1 cellular context compared by ENCODE assay signal in the genomic region with DNA sequence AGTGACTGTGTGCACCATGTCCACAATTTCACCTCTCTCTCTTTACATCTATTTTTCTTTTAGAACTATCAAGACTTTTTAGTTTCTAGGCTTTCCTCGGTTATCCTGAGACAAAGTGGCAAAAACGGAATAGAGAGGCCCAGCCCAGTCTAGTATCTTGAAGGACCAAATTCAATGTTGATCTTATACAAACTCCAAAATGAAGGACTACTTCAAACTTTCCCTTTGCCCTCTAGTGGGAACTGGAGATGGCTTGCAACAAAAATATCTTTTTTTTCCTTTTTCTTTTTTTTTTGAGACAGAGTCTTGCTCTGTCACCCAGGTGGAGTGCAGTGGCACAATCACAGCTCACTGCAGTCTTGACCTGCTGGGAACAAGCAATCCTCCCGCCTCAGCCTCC.
TF ChIP-seq lines count a peak whose summit lies in the region.

No MANE protein-coding gene starts in this region.

TF ChIP-seq in SK-N-SH treated with all-trans-retinoic acid at 6 μM for 48 hours, 23 proteins besides CTCF, POLR2A, EP300 and RAD21 (continued from another document):
- TF ChIP-seq, protein P1, sequence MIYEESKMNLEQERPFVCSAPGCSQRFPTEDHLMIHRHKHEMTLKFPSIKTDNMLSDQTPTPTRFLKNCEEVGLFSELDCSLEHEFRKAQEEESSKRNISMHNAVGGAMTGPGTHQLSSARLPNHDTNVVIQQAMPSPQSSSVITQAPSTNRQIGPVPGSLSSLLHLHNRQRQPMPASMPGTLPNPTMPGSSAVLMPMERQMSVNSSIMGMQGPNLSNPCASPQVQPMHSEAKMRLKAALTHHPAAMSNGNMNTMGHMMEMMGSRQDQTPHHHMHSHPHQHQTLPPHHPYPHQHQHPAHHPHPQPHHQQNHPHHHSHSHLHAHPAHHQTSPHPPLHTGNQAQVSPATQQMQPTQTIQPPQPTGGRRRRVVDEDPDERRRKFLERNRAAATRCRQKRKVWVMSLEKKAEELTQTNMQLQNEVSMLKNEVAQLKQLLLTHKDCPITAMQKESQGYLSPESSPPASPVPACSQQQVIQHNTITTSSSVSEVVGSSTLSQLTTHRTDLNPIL (CRISPR knock-in tag; IDR thresholded peaks at IDR 0.05; ENCODE audit: low read depth), result no peak
- TF ChIP-seq RARB (CRISPR knock-in tag; IDR thresholded peaks at IDR 0.05), result no peak
- TF ChIP-seq, protein P2, sequence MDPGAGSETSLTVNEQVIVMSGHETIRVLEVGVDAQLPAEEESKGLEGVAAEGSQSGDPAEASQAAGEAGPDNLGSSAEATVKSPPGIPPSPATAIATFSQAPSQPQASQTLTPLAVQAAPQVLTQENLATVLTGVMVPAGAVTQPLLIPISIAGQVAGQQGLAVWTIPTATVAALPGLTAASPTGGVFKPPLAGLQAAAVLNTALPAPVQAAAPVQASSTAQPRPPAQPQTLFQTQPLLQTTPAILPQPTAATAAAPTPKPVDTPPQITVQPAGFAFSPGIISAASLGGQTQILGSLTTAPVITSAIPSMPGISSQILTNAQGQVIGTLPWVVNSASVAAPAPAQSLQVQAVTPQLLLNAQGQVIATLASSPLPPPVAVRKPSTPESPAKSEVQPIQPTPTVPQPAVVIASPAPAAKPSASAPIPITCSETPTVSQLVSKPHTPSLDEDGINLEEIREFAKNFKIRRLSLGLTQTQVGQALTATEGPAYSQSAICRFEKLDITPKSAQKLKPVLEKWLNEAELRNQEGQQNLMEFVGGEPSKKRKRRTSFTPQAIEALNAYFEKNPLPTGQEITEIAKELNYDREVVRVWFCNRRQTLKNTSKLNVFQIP (CRISPR knock-in tag; IDR thresholded peaks at IDR 0.05; ENCODE audit: borderline replicate concordance, low read depth), result no peak
- TF ChIP-seq PATZ1 (CRISPR knock-in tag; IDR thresholded peaks at IDR 0.05; ENCODE audit: borderline replicate concordance), result no peak
- no peak for TF ChIP-seq ISL1 (CRISPR knock-in tag; IDR thresholded peaks at IDR 0.05)
- TF ChIP-seq CSDC2 (CRISPR knock-in tag; IDR thresholded peaks at IDR 0.05), result no peak
- TF ChIP-seq ESRRG (CRISPR knock-in tag; IDR thresholded peaks at IDR 0.05), result no peak
- no peak for TF ChIP-seq ARNTL (CRISPR knock-in tag; IDR thresholded peaks at IDR 0.05; ENCODE audit: borderline replicate concordance, low read depth)
- no peak for TF ChIP-seq CSRNP3 (CRISPR knock-in tag; IDR thresholded peaks at IDR 0.05)
- TF ChIP-seq TCF4 (CRISPR knock-in tag; IDR thresholded peaks at IDR 0.05; ENCODE audit: borderline replicate concordance), result no peak
- TF ChIP-seq TOX (CRISPR knock-in tag; IDR thresholded peaks at IDR 0.05; ENCODE audit: borderline replicate concordance), result no peak
- TF ChIP-seq ZC3H10 (CRISPR knock-in tag; IDR thresholded peaks at IDR 0.05), result no peak
- no peak for TF ChIP-seq ZFP3 (CRISPR knock-in tag; IDR thresholded peaks at IDR 0.05)
- TF ChIP-seq BACH2 (CRISPR knock-in tag; IDR thresholded peaks at IDR 0.05; ENCODE audit: borderline replicate concordance), result no peak
- no peak for TF ChIP-seq ZNF70 (CRISPR knock-in tag; IDR thresholded peaks at IDR 0.05)
